24 cellular contexts compared by ENCODE assay signal in genomic region chr10:57786331-57786730, GRCh38.
"Had no signal": no experiment of that assay in that cellular context is flagged by ENCODE, and none has a peak within 500 bp of the region (broad histone marks: within the 10 kb centered on the region; RNA-seq: fewer than 3 reads in every experiment).

No MANE protein-coding gene starts in this region.

- H3K36me3 ChIP-seq: lower lobe of right lung, transverse colon, vagina had no signal

- H2AFZ ChIP-seq: parathyroid adenoma had no signal

- H3K79me2 ChIP-seq: parathyroid adenoma had no signal

- H3K27ac Mint-ChIP-seq: activated CD4-positive, alpha-beta memory T cell treated with anti-CD3 and anti-CD28 coated beads for 36 hours; activated naive CD4-positive, alpha-beta T cell treated with anti-CD3 and anti-CD28 coated beads for 36 hours; activated naive CD8-positive, alpha-beta T cell treated with anti-CD3 and anti-CD28 coated beads, Interleukin-2, amount 10 ng/mL, durations not matched to agents 7 days and 5 days; activated T-cell treated with anti-CD3 and anti-CD28 coated beads, Interleukin-2, amount 50 U/mL, for 72 hours; dendritic cell treated with granulocyte-macrophage colony-stimulating factor and Interleukin-4, amounts not matched to agents 40 ng/mL and 50 ng/mL, for 4 days; naive B cell had no signal

- H3K27ac ChIP-seq: lower lobe of right lung, parathyroid adenoma, transverse colon, vagina had no signal

- H3K27me3 Mint-ChIP-seq: activated CD4-positive, alpha-beta memory T cell treated with anti-CD3 and anti-CD28 coated beads for 36 hours; activated naive CD8-positive, alpha-beta T cell treated with anti-CD3 and anti-CD28 coated beads, Interleukin-2, amount 10 ng/mL, durations not matched to agents 7 days and 5 days; dendritic cell treated with granulocyte-macrophage colony-stimulating factor and Interleukin-4, amounts not matched to agents 40 ng/mL and 50 ng/mL, for 4 days; naive B cell; stimulated activated naive CD8-positive, alpha-beta T cell treated with anti-CD3 and anti-CD28 coated beads, Interleukin-15, amount 100 ng/mL, for 72 hours had no signal

- H3K4me1 ChIP-seq: lower lobe of right lung, parathyroid adenoma, transverse colon, vagina had no signal

- H3K4me3 ChIP-seq: lower lobe of right lung, transverse colon, vagina had no signal

- DNase-seq: activated CD4-positive, alpha-beta memory T cell treated with anti-CD3 and anti-CD28 coated beads for 36 hours; activated CD4-positive, alpha-beta T cell treated with anti-CD3 and anti-CD28 coated beads for 4 hours; activated CD4-positive, CD25-positive, alpha-beta regulatory T cell; activated effector memory CD4-positive, alpha-beta T cell treated with Interleukin-2 at 50 U/mL for 16 hours; activated naive CD4-positive, alpha-beta T cell treated with anti-CD3 and anti-CD28 coated beads for 36 hours; activated naive CD8-positive, alpha-beta T cell treated with anti-CD3 and anti-CD28 coated beads, Interleukin-2, amount 10 ng/mL, durations not matched to agents 7 days and 5 days; activated T-cell treated with anti-CD3 and anti-CD28 coated beads, Interleukin-2, amount 50 U/mL, for 72 hours; effector CD8-positive, alpha-beta T cell; foreskin melanocyte; glutamatergic neuron; hippocampal formation; kidney; lower lobe of right lung; naive B cell; nucleus accumbens; right cardiac atrium; stimulated activated CD4-positive, alpha-beta T cell treated with anti-CD3 and anti-CD28 coated beads, Interleukin-12 subunit alpha, Interleukin-12 subunit beta, amount 100 ng/mL, for 4 hours; stimulated activated naive CD8-positive, alpha-beta T cell treated with anti-CD3 and anti-CD28 coated beads, Interleukin-15, amount 100 ng/mL, for 72 hours; T-helper 1 cell; T1000; transverse colon had no signal

- H3K9me3 ChIP-seq: lower lobe of right lung, transverse colon, vagina had no signal

- H3K4me3 Mint-ChIP-seq: activated CD4-positive, alpha-beta memory T cell treated with anti-CD3 and anti-CD28 coated beads for 36 hours; activated naive CD4-positive, alpha-beta T cell treated with anti-CD3 and anti-CD28 coated beads for 36 hours; activated naive CD8-positive, alpha-beta T cell treated with anti-CD3 and anti-CD28 coated beads, Interleukin-2, amount 10 ng/mL, durations not matched to agents 7 days and 5 days; activated T-cell treated with anti-CD3 and anti-CD28 coated beads, Interleukin-2, amount 50 U/mL, for 72 hours; dendritic cell treated with granulocyte-macrophage colony-stimulating factor and Interleukin-4, amounts not matched to agents 40 ng/mL and 50 ng/mL, for 4 days; stimulated activated naive CD8-positive, alpha-beta T cell treated with anti-CD3 and anti-CD28 coated beads, Interleukin-15, amount 100 ng/mL, for 72 hours had no signal

- H3K27me3 ChIP-seq: transverse colon, vagina had no signal

- H3K9ac ChIP-seq: parathyroid adenoma had no signal

- H3K4me1 Mint-ChIP-seq: activated naive CD8-positive, alpha-beta T cell treated with anti-CD3 and anti-CD28 coated beads, Interleukin-2, amount 10 ng/mL, durations not matched to agents 7 days and 5 days; naive B cell; stimulated activated naive CD8-positive, alpha-beta T cell treated with anti-CD3 and anti-CD28 coated beads, Interleukin-15, amount 100 ng/mL, for 72 hours had no signal

- H3K36me3 Mint-ChIP-seq: activated CD4-positive, alpha-beta memory T cell treated with anti-CD3 and anti-CD28 coated beads for 36 hours; activated naive CD8-positive, alpha-beta T cell treated with anti-CD3 and anti-CD28 coated beads, Interleukin-2, amount 10 ng/mL, durations not matched to agents 7 days and 5 days; naive B cell had no signal
